ENCODE assay signal across 9 cellular contexts in genomic region chr19:29741226-29741625, GRCh38.
"Had no signal": no experiment of that assay in that cellular context is flagged by ENCODE, and none has a peak within 500 bp of the region (broad histone marks: within the 10 kb centered on the region; RNA-seq: fewer than 3 reads in every experiment).

No MANE protein-coding gene starts in this region.

- FAIRE-seq: HTR-8/SVneo, K562 had no signal

- H3K4me3 Mint-ChIP-seq: HFFc6 had no signal

- H3K36me3 ChIP-seq: HAP-1 had no signal

- ATAC-seq: HCT116, K562 had no signal

- H3K9me3 Mint-ChIP-seq: HFFc6 had no signal

- H2AFZ ChIP-seq: GM23248 had no signal

- H3K9ac ChIP-seq: GM23248 had no signal

- H3K9me3 ChIP-seq: HAP-1 had no signal

- H3K4me3 ChIP-seq: GM23248, HAP-1, K562 had no signal

- H3K4me1 ChIP-seq: HAP-1 had no signal

- H3K27ac Mint-ChIP-seq: HFFc6 had no signal

- DNase-seq: GM23248, GOT3, H7, HFFc6, IMR-90 had no signal

- H3K27ac ChIP-seq: GM23248 had no signal
